In the genomic region with DNA sequence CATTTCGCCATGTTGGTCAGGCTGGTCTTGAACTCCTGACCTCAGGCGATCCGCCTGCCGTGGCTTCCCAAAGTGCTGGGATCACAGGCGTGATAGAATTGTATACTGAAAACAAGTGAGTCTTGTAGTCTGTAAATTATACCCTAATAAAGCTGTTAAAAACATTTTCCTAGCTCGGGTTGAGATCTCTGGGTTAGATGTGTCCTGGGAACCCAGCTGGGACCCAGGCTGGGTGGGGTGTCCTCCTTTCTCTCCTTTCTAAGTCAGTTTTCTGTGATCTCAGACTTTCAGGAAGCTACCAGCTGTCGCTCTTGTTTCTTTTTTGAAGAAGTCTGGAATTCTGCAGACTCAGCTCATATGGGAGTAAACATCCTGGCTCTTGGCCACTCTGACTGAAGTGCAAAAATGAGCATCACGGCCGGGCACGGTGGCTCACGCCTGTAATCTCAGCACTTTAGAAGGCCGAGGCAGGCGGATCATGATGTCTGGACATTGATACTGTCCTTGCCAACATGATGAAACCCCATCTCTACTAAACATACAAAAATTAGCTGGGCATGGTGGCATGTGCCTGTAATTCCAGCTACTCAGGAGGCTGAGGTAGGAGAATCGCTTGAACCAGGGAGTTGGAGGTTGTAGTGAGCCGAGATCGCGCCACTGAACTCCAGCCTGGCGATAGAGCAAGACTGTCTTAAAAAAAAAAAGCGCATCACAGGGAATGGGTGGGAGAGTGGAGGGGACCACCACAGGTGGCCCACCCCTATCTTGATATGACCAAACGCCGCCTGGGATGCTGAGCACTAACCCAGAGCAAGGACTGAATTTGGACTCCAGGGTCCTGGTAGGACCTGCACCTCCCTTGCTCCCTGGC, we compare ENCODE assay signal across 10 cellular contexts. TPM values are rescaled to one million over a fixed set of nuclear protein-coding genes. Genes with fewer than 3 reads are reported as not detected.
DNase-seq lines count a peak whose midpoint lies in the region; ATAC-seq and TF ChIP-seq lines count a peak whose summit lies in the region.
"Had no signal": no experiment of that assay in that cellular context is flagged by ENCODE, and none has a peak within 500 bp of the region (broad histone marks: within the 10 kb centered on the region; RNA-seq: fewer than 3 reads in every experiment).

No MANE protein-coding gene starts in this region.

- peak; percentile 59 for ATAC-seq in upper lobe of right lung
- no peak for ATAC-seq in GM21619 (IDR thresholded peaks at IDR 0.05; ENCODE audit: unreplicated experiment)

- peaks cover 2 to 11% of the 10 kb centered on the region in 2 donors for H3K4me1 ChIP-seq in muscle layer of duodenum (ENCODE audit: control insufficient read depth in 1 of 2, insufficient read depth in 2 of 2, low read length in 2 of 2)
- peaks cover 23% of the 10 kb centered on the region for H3K4me1 ChIP-seq in upper lobe of right lung
- H3K4me1 ChIP-seq in effector memory CD4-positive, alpha-beta T cell (ENCODE audit: control insufficient read depth, insufficient read depth, low read length, poor library complexity, severe bottlenecking) = peaks cover 3% of the 10 kb centered on the region

- H3K36me3 ChIP-seq in muscle layer of duodenum (ENCODE audit: control insufficient read depth in 1 of 2, insufficient read depth in 2 of 2, low read length in 2 of 2) (no peaks in the 10 kb centered on the region), upper lobe of right lung (no peaks in the 10 kb centered on the region)
- no peaks in the 10 kb centered on the region for H3K36me3 ChIP-seq in effector memory CD4-positive, alpha-beta T cell (ENCODE audit: control insufficient read depth, insufficient read depth, low read length)

- DNase-seq in NCI-H2196 (lab: John Stamatoyannopoulos, UW; ENCODE audit: unreplicated experiment) (peak; percentile 12), NCI-H2196 treated with DMSO at 0.1 percent for 48 hours (lab: John Stamatoyannopoulos, UW; ENCODE audit: unreplicated experiment) (no peak), fibroblast of mammary gland (ENCODE audit: low read depth) (peak; percentile 52), upper lobe of right lung (no peak), cortex of kidney (lab: John Stamatoyannopoulos, UW) (no peak)
- DNase-seq in effector memory CD4-positive, alpha-beta T cell = no peak
- DNase-seq: activated effector memory CD4-positive, alpha-beta T cell treated with Interleukin-2 at 50 U/mL for 16 hours; stimulated activated CD4-positive, alpha-beta T cell treated with anti-CD3 and anti-CD28 coated beads, Interleukin-2, amount 100 ng/mL, for 24 hours had no signal

- H3K27me3 ChIP-seq in muscle layer of duodenum (ENCODE audit: low read depth, low read length) = no peaks in the 10 kb centered on the region
- no peaks in the 10 kb centered on the region for H3K27me3 ChIP-seq in upper lobe of right lung
- H3K27me3 ChIP-seq in effector memory CD4-positive, alpha-beta T cell (replicated peaks; ENCODE audit: control insufficient read depth, insufficient read depth, low read length, poor library complexity, severe bottlenecking) = no peaks in the 10 kb centered on the region

- no peak overlapping the region for H3K4me3 ChIP-seq in fibroblast of mammary gland (ENCODE audit: control insufficient read depth, low read depth, low read length)
- H3K4me3 ChIP-seq in muscle layer of duodenum (ENCODE audit: low read depth in 1 of 2, low read length in 2 of 2) = no peak overlapping the region
- no peak overlapping the region for H3K4me3 ChIP-seq in upper lobe of right lung
- no peak overlapping the region for H3K4me3 ChIP-seq in effector memory CD4-positive, alpha-beta T cell (ENCODE audit: insufficient read depth, low read depth, low read length, poor library complexity, severe bottlenecking)

- intact Hi-C loops in upper lobe of right lung (cut with DNase I) = no loop called here

- TF ChIP-seq CTCF in fibroblast of mammary gland (conservative IDR thresholded peaks at IDR 0.05; ENCODE audit: control insufficient read depth, insufficient read depth, low read depth, low read length) (no peak), upper lobe of right lung (IDR thresholded peaks at IDR 0.05) (no peak)

- H3K27ac ChIP-seq in muscle layer of duodenum (ENCODE audit: low read length) (peak overlapping the region; percentile 19), upper lobe of right lung (peak overlapping the region; percentile 36)
- H3K27ac ChIP-seq in effector memory CD4-positive, alpha-beta T cell (ENCODE audit: insufficient read depth, low read length, poor library complexity, severe bottlenecking) = no peak overlapping the region

- no peaks in the 10 kb centered on the region for H3K9me3 ChIP-seq in muscle layer of duodenum (ENCODE audit: control insufficient read depth in 1 of 2, low read length in 2 of 2)
- no peaks in the 10 kb centered on the region for H3K9me3 ChIP-seq in upper lobe of right lung
- no peaks in the 10 kb centered on the region for H3K9me3 ChIP-seq in effector memory CD4-positive, alpha-beta T cell (ENCODE audit: control insufficient read depth, low read length)

RNA-seq across cellular contexts. Expression of gene PCIF1, which starts 9.9 kb away (rescaled TPM):
- 43.1 TPM for total RNA-seq in upper lobe of right lung

RNA-seq across cellular contexts. Expression of gene PLTP, which starts 12.7 kb away (rescaled TPM):
- total RNA-seq in upper lobe of right lung = 65.9 TPM

RNA-seq across cellular contexts. Expression of gene CTSA, which starts 33.5 kb away (rescaled TPM):
- 164 TPM for total RNA-seq in upper lobe of right lung

RNA-seq across cellular contexts. Expression of gene NEURL2, which starts 33.6 kb away (rescaled TPM):
- total RNA-seq in upper lobe of right lung = 2.8 TPM

RNA-seq across cellular contexts. Expression of gene SPATA25, which starts 37.2 kb away (rescaled TPM):
- total RNA-seq in upper lobe of right lung = 1.3 TPM

Comparison
In these comparisons a context has a peak if more than half of its experiments do, and no peak if none do; other contexts are left out.
1. DNase-seq: peak in NCI-H2196 (single experiment) and fibroblast of mammary gland (single experiment); none in NCI-H2196 treated with DMSO at 0.1 percent for 48 hours (single experiment), upper lobe of right lung (single experiment), effector memory CD4-positive, alpha-beta T cell (0 of 3) and cortex of kidney (single experiment).